16 cellular contexts compared by ENCODE assay signal in genomic region chr13:78593129-78593528, GRCh38. TPM values are rescaled to one million over a fixed set of nuclear protein-coding genes. Genes with fewer than 3 reads are reported as not detected.
"Had no signal": no experiment of that assay in that cellular context is flagged by ENCODE, and none has a peak within 500 bp of the region (broad histone marks: within the 10 kb centered on the region; RNA-seq: fewer than 3 reads in every experiment).

No MANE protein-coding gene starts in this region.

- DNase-seq: KBM-7, MV-4-11, NCI-H1048, NCI-H1105, NCI-H1436 treated with DMSO at 0.1 percent for 48 hours, NCI-H187 treated with DMSO at 0.1 percent for 48 hours, NCI-H2029 treated with DMSO at 0.1 percent for 48 hours, NCI-H446 treated with DMSO at 0.1 percent for 48 hours, NCI-H510A treated with DMSO at 0.1 percent for 48 hours, Right ventricle myocardium superior, RPMI8226, SIG-M5, SK-N-SH, SW 1271 had no signal

- H3K27ac ChIP-seq: HL-60 had no signal

- H3K9me3 ChIP-seq: SK-N-SH had no signal

- H3K9ac ChIP-seq: SK-N-SH had no signal

RNA-seq across cellular contexts. Expression of gene POU4F1, which starts 10.2 kb away (rescaled TPM):
- total RNA-seq: MCF 10A, Right ventricle myocardium superior had no signal
- polyA plus RNA-seq: SK-N-SH had no signal
